16 cellular contexts compared by ENCODE assay signal in genomic region chr1:31110846-31111245, GRCh38.
"Had no signal": no experiment of that assay in that cellular context is flagged by ENCODE, and none has a peak within 500 bp of the region (broad histone marks: within the 10 kb centered on the region; RNA-seq: fewer than 3 reads in every experiment).

No MANE protein-coding gene starts in this region.

- H3K27ac Mint-ChIP-seq: activated B cell treated with CpG ODN at 0.5 μM for 24 hours; activated CD4-positive, alpha-beta T cell treated with anti-CD3 and anti-CD28 coated beads for 36 hours; activated naive CD4-positive, alpha-beta T cell treated with anti-CD3 and anti-CD28 coated beads, Interleukin-2, amount 10 ng/mL, durations not matched to agents 7 days and 5 days; natural killer cell treated with Interleukin-12 subunit alpha and Interleukin-12 subunit beta and Interleukin-15 and Interleukin-18, amount 100 ng/mL, for 72 hours; stimulated activated naive CD8-positive, alpha-beta T cell treated with anti-CD3 and anti-CD28 coated beads, Interleukin-15, Interleukin-2, amounts not matched to agents 100 ng/mL and 50 ng/mL, for 24 hours; T-helper 1 cell treated with Interleukin-12 subunit alpha and Interleukin-12 subunit beta and Interleukin-4 antibody, amounts not matched to agents 30 μg/mL and 1 μg/mL, for 36 hours had no signal

- H3K27ac ChIP-seq: cardiac muscle cell, parathyroid adenoma, thyroid gland had no signal

- DNase-seq: activated B cell treated with CpG ODN at 0.5 μM for 24 hours; activated CD4-positive, alpha-beta T cell treated with anti-CD3 and anti-CD28 coated beads for 36 hours; activated CD4-positive, alpha-beta T cell treated with anti-CD3 and anti-CD28 coated beads, Interleukin-2, amount 50 U/mL, for 48 hours; activated effector memory CD4-positive, alpha-beta T cell treated with Interleukin-2 at 50 U/mL for 16 hours; activated naive CD4-positive, alpha-beta T cell treated with anti-CD3 and anti-CD28 coated beads, Interleukin-2, amount 10 ng/mL, durations not matched to agents 7 days and 5 days; activated T-cell treated with anti-CD3 and anti-CD28 coated beads, Interleukin-2, amount 50 U/mL, for 48 hours; amygdala; effector CD4-positive, alpha-beta T cell; glutamatergic neuron; stimulated activated CD4-positive, alpha-beta T cell treated with anti-CD3 and anti-CD28 coated beads, Interleukin-1b, Interleukin-23, amount 100 ng/mL, for 48 hours had no signal

- H3K9me3 ChIP-seq: thyroid gland had no signal

- H3K27me3 ChIP-seq: cardiac muscle cell, thyroid gland had no signal

- H3K4me1 Mint-ChIP-seq: activated CD4-positive, alpha-beta T cell treated with anti-CD3 and anti-CD28 coated beads for 36 hours; activated naive CD4-positive, alpha-beta T cell treated with anti-CD3 and anti-CD28 coated beads, Interleukin-2, amount 10 ng/mL, durations not matched to agents 7 days and 5 days had no signal

- H3K79me2 ChIP-seq: parathyroid adenoma had no signal

- H3K9ac ChIP-seq: parathyroid adenoma had no signal

- H3K4me3 Mint-ChIP-seq: activated B cell treated with CpG ODN at 0.5 μM for 24 hours; activated CD4-positive, alpha-beta T cell treated with anti-CD3 and anti-CD28 coated beads for 36 hours; activated naive CD4-positive, alpha-beta T cell treated with anti-CD3 and anti-CD28 coated beads, Interleukin-2, amount 10 ng/mL, durations not matched to agents 7 days and 5 days; natural killer cell treated with Interleukin-12 subunit alpha and Interleukin-12 subunit beta and Interleukin-15 and Interleukin-18, amount 100 ng/mL, for 72 hours; stimulated activated naive CD8-positive, alpha-beta T cell treated with anti-CD3 and anti-CD28 coated beads, Interleukin-15, Interleukin-2, amounts not matched to agents 100 ng/mL and 50 ng/mL, for 24 hours; T-helper 1 cell treated with Interleukin-12 subunit alpha and Interleukin-12 subunit beta and Interleukin-4 antibody, amounts not matched to agents 30 μg/mL and 1 μg/mL, for 36 hours had no signal

- ATAC-seq: activated CD4-positive, alpha-beta T cell treated with anti-CD3 and anti-CD28 coated beads for 36 hours; natural killer cell treated with Interleukin-12 subunit alpha and Interleukin-12 subunit beta and Interleukin-15 and Interleukin-18, amount 100 ng/mL, for 72 hours had no signal

- H3K9me3 Mint-ChIP-seq: activated B cell treated with CpG ODN at 0.5 μM for 24 hours; activated naive CD4-positive, alpha-beta T cell treated with anti-CD3 and anti-CD28 coated beads, Interleukin-2, amount 10 ng/mL, durations not matched to agents 7 days and 5 days; natural killer cell treated with Interleukin-12 subunit alpha and Interleukin-12 subunit beta and Interleukin-15 and Interleukin-18, amount 100 ng/mL, for 72 hours; stimulated activated naive CD8-positive, alpha-beta T cell treated with anti-CD3 and anti-CD28 coated beads, Interleukin-15, Interleukin-2, amounts not matched to agents 100 ng/mL and 50 ng/mL, for 24 hours; T-helper 1 cell treated with Interleukin-12 subunit alpha and Interleukin-12 subunit beta and Interleukin-4 antibody, amounts not matched to agents 30 μg/mL and 1 μg/mL, for 36 hours had no signal

- H3K36me3 Mint-ChIP-seq: activated naive CD4-positive, alpha-beta T cell treated with anti-CD3 and anti-CD28 coated beads, Interleukin-2, amount 10 ng/mL, durations not matched to agents 7 days and 5 days; natural killer cell treated with Interleukin-12 subunit alpha and Interleukin-12 subunit beta and Interleukin-15 and Interleukin-18, amount 100 ng/mL, for 72 hours had no signal

- H3K36me3 ChIP-seq: cardiac muscle cell, thyroid gland had no signal

- H3K4me3 ChIP-seq: cardiac muscle cell, thyroid gland had no signal

- H3K4me1 ChIP-seq: parathyroid adenoma, thyroid gland had no signal

- H2AFZ ChIP-seq: parathyroid adenoma had no signal
